ENCODE assay signal across 31 cellular contexts in genomic region chr1:212645563-212646543, GRCh38. TPM values are rescaled to one million over a fixed set of nuclear protein-coding genes. Genes with fewer than 3 reads are reported as not detected.
DNase-seq lines count a peak whose midpoint lies in the region; ATAC-seq, FAIRE-seq and TF ChIP-seq lines count a peak whose summit lies in the region.
"Had no signal": no experiment of that assay in that cellular context is flagged by ENCODE, and none has a peak within 500 bp of the region (broad histone marks: within the 10 kb centered on the region; RNA-seq: fewer than 3 reads in every experiment).

No MANE protein-coding gene starts in this region.

- H3K4me1 ChIP-seq in HepG2 (ENCODE audit: insufficient read depth, low read length) (peaks cover 21% of the 10 kb centered on the region), left lung (no peaks in the 10 kb centered on the region), PC-3 (ENCODE audit: insufficient read depth, low read length) (no peaks in the 10 kb centered on the region)
- H3K4me1 ChIP-seq: esophagus muscularis mucosa, pancreas, SJCRH30, upper lobe of left lung had no signal

- no peak for TF ChIP-seq POLR2A in HepG2 (IDR thresholded peaks at IDR 0.05; ENCODE audit: insufficient read depth in 1 of 2, low read depth in 2 of 2, low read length in 2 of 2)

- no peaks in the 10 kb centered on the region for H3F3A ChIP-seq in PC-3 (ENCODE audit: low read length, unreplicated experiment)

- H2AFZ ChIP-seq in HepG2 (ENCODE audit: low read length) (no peak overlapping the region), PC-3 (ENCODE audit: low read length) (no peak overlapping the region)

- H3K4me1 Mint-ChIP-seq in central memory CD8-positive, alpha-beta T cell, result no peaks in the 10 kb centered on the region
- H3K4me1 Mint-ChIP-seq in activated naive CD8-positive, alpha-beta T cell treated with anti-CD3 and anti-CD28 coated beads, Interleukin-2, amount 50 U/mL, for 24 hours, result no peaks in the 10 kb centered on the region
- H3K4me1 Mint-ChIP-seq: activated CD8-positive, alpha-beta memory T cell treated with anti-CD3 and anti-CD28 coated beads, Interleukin-2, amount 10 ng/mL, durations not matched to agents 7 days and 5 days had no signal

- H3K79me2 ChIP-seq in HepG2 (ENCODE audit: insufficient read depth, low read length) (no peaks in the 10 kb centered on the region), PC-3 (ENCODE audit: low read length) (no peaks in the 10 kb centered on the region)

- peaks cover 0 to 4% of the 10 kb centered on the region in 2 donors for H3K9me3 Mint-ChIP-seq in activated naive CD4-positive, alpha-beta T cell treated with anti-CD3 and anti-CD28 coated beads, Interleukin-2, amount 50 U/mL, for 72 hours
- no peaks in the 10 kb centered on the region for H3K9me3 Mint-ChIP-seq in central memory CD8-positive, alpha-beta T cell
- no peaks in the 10 kb centered on the region for H3K9me3 Mint-ChIP-seq in activated naive CD8-positive, alpha-beta T cell treated with anti-CD3 and anti-CD28 coated beads, Interleukin-2, amount 50 U/mL, for 24 hours
- H3K9me3 Mint-ChIP-seq: nephron had no signal

- H3K36me3 ChIP-seq in HepG2 (replicated peaks in 1 of 2; ENCODE audit: control insufficient read depth in 1 of 2, insufficient read depth in 2 of 2, low read length in 2 of 2), result no peaks in the 10 kb centered on the region
- H3K36me3 ChIP-seq in left lung, result no peaks in the 10 kb centered on the region
- H3K36me3 ChIP-seq in PC-3 (ENCODE audit: low read depth, low read length), result no peaks in the 10 kb centered on the region
- H3K36me3 ChIP-seq: esophagus muscularis mucosa, heart right ventricle, pancreas, SJCRH30, upper lobe of left lung had no signal

- in situ Hi-C loops in HepG2 (cut with HindIII; ENCODE audit: extremely low pct_ligation_motif_present, low pct_unique_long_range_greater_than_20kb), result no loop called here

- no peak for TF ChIP-seq RAD21 in HepG2 (CRISPR knock-in tag; IDR thresholded peaks at IDR 0.05)

- H3K9me3 ChIP-seq in HepG2 (ENCODE audit: low read length), result no peaks in the 10 kb centered on the region
- no peaks in the 10 kb centered on the region for H3K9me3 ChIP-seq in left lung
- no peaks in the 10 kb centered on the region for H3K9me3 ChIP-seq in PC-3 (ENCODE audit: low read length)
- H3K9me3 ChIP-seq: esophagus muscularis mucosa, pancreas, SJCRH30, upper lobe of left lung had no signal

- H3K4me3 ChIP-seq in HepG2 (replicated peaks in 1 of 3; ENCODE audit: insufficient read depth in 1 of 3, low read depth in 2 of 3, low read length in 3 of 3), result no peak overlapping the region
- no peak overlapping the region for H3K4me3 ChIP-seq in left lung
- no peak overlapping the region for H3K4me3 ChIP-seq in PC-3 (ENCODE audit: low read length)
- H3K4me3 ChIP-seq: esophagus muscularis mucosa, heart right ventricle, lung, pancreas, SJCRH30, skin epidermis, upper lobe of left lung had no signal

- H3K36me3 Mint-ChIP-seq in activated naive CD4-positive, alpha-beta T cell treated with anti-CD3 and anti-CD28 coated beads, Interleukin-2, amount 50 U/mL, for 72 hours, result peaks cover 0 to 4% of the 10 kb centered on the region in 2 donors
- no peaks in the 10 kb centered on the region for H3K36me3 Mint-ChIP-seq in central memory CD8-positive, alpha-beta T cell (ENCODE audit: insufficient read depth)
- no peaks in the 10 kb centered on the region for H3K36me3 Mint-ChIP-seq in activated naive CD8-positive, alpha-beta T cell treated with anti-CD3 and anti-CD28 coated beads, Interleukin-2, amount 50 U/mL, for 24 hours (ENCODE audit: low read depth)
- H3K36me3 Mint-ChIP-seq: activated CD8-positive, alpha-beta memory T cell treated with anti-CD3 and anti-CD28 coated beads, Interleukin-2, amount 10 ng/mL, durations not matched to agents 7 days and 5 days had no signal

- POLR2A ChIA-PET in HepG2 (lab: Yijun Ruan, JAX) (no interaction called here), PC-3 (lab: Charles Lee; ENCODE audit: unreplicated experiment) (interaction anchor here (0.6 kb wide), 2 partner anchors 28 to 895 kb away, joined by 3 to 6 read pairs; no protein-coding TSS in a partner anchor)

- H3K27ac ChIP-seq in HepG2 (ENCODE audit: extremely low read length, insufficient read depth, low read length) (no peak overlapping the region), left lung (no peak overlapping the region), PC-3 (ENCODE audit: low read length) (no peak overlapping the region)
- H3K27ac ChIP-seq: esophagus muscularis mucosa, heart right ventricle, pancreas, SJCRH30, skin epidermis, upper lobe of left lung had no signal

- no peak for FAIRE-seq in HepG2 (lab: Jason Lieb, UNC)
- FAIRE-seq: A204.1, H1, pancreas had no signal

- H3K27me3 ChIP-seq in HepG2 (ENCODE audit: control insufficient read depth in 1 of 2, insufficient read depth in 2 of 2, low read length in 2 of 2) (peaks cover 0 to 8% of the 10 kb centered on the region in 2 experiments; a peak in 1 of 5 replicates), left lung (no peaks in the 10 kb centered on the region), PC-3 (ENCODE audit: low read length) (peaks cover 5% of the 10 kb centered on the region; the same call in 1 of the 2 replicates)
- H3K27me3 ChIP-seq: esophagus muscularis mucosa, heart right ventricle, pancreas, SJCRH30, upper lobe of left lung had no signal

- WGBS in HepG2 (ENCODE audit: low lambda C conversion rate), result 33% methylated on average over 13 of the region's 13 CpGs

- H3K4me2 ChIP-seq in HepG2 (ENCODE audit: low read depth, low read length) (0 out of 2 replicates have a peak overlapping the region, but pooled peaks have one; percentile 10), PC-3 (ENCODE audit: low read length) (no peak overlapping the region)

- H3K9me2 ChIP-seq in PC-3 (replicated peaks; ENCODE audit: low read length), result no peaks in the 10 kb centered on the region

- CTCF ChIA-PET in HepG2 (lab: Yijun Ruan, JAX; ENCODE audit: low intra/inter-chr PET ratio, low total read pairs) (no interaction called here), PC-3 (lab: Charles Lee) (no interaction called here)

- TF ChIP-seq EP300 in HepG2 (IDR thresholded peaks at IDR 0.05; ENCODE audit: low read depth in 2 of 2, low read length in 2 of 2) (no peak), HepG2 (CRISPR knock-in tag; IDR thresholded peaks at IDR 0.05; ENCODE audit: borderline replicate concordance) (no peak)

- H3K27me3 Mint-ChIP-seq in central memory CD8-positive, alpha-beta T cell, result peaks cover 19% of the 10 kb centered on the region
- no peaks in the 10 kb centered on the region for H3K27me3 Mint-ChIP-seq in activated naive CD8-positive, alpha-beta T cell treated with anti-CD3 and anti-CD28 coated beads, Interleukin-2, amount 50 U/mL, for 24 hours

- no peak for DNase-seq in activated naive CD4-positive, alpha-beta T cell treated with anti-CD3 and anti-CD28 coated beads, Interleukin-2, amount 50 U/mL, for 72 hours (ENCODE audit: low spot score in 2 of 2)
- DNase-seq in activated naive CD4-positive, alpha-beta T cell treated with anti-CD3 and anti-CD28 coated beads, Interleukin-2, amount 50 U/mL, for 16 hours, result no peak
- DNase-seq in central memory CD8-positive, alpha-beta T cell (ENCODE audit: low spot score in 2 of 2), result no peak
- DNase-seq in HepG2 (ENCODE audit: low spot score) (peak; percentile 18), left lung (no peak), PC-3 (no peak)
- no peak for DNase-seq in activated naive CD8-positive, alpha-beta T cell treated with anti-CD3 and anti-CD28 coated beads, Interleukin-2, amount 50 U/mL, for 24 hours
- DNase-seq: activated CD4-positive, alpha-beta T cell treated with anti-CD3 and anti-CD28 coated beads, Interleukin-2, amount 50 U/mL, for 4 hours; activated CD4-positive, CD25-positive, alpha-beta regulatory T cell; activated gamma-delta T cell treated with Interleukin-2 at 50 U/mL for 16 hours; activated T-cell treated with anti-CD3 and anti-CD28 coated beads, Interleukin-2, amount 50 U/mL, for 4 hours; central memory CD4-positive, alpha-beta T cell; foreskin melanocyte; heart right ventricle; NCI-H1417; NCI-H2029 treated with DMSO at 0.1 percent for 48 hours; NCI-H226; NCI-H774; pancreas; RPMI8226; SJCRH30; stimulated activated naive CD4-positive, alpha-beta T cell had no signal

- intact Hi-C loops in HepG2 (cut with micrococcal nuclease; ENCODE audit: unreplicated experiment) (no loop called here), left lung (cut with DNase I) (no loop called here), PC-3 (cut with micrococcal nuclease) (no loop called here)

- TF ChIP-seq CTCF in HepG2 (CRISPR knock-in tag; IDR thresholded peaks at IDR 0.05) (no peak), left lung (IDR thresholded peaks at IDR 0.05) (no peak), PC-3 (conservative IDR thresholded peaks at IDR 0.05; ENCODE audit: low read depth, low read length) (no peak)

- H3K4me3 Mint-ChIP-seq in central memory CD8-positive, alpha-beta T cell, result no peak overlapping the region
- H3K4me3 Mint-ChIP-seq in activated naive CD8-positive, alpha-beta T cell treated with anti-CD3 and anti-CD28 coated beads, Interleukin-2, amount 50 U/mL, for 24 hours, result no peak overlapping the region
- H3K4me3 Mint-ChIP-seq: activated CD8-positive, alpha-beta memory T cell treated with anti-CD3 and anti-CD28 coated beads, Interleukin-2, amount 10 ng/mL, durations not matched to agents 7 days and 5 days; activated T-cell treated with anti-CD3 and anti-CD28 coated beads, Interleukin-2, amount 50 U/mL, for 4 hours; nephron had no signal

- no peak for ATAC-seq in activated naive CD4-positive, alpha-beta T cell treated with anti-CD3 and anti-CD28 coated beads, Interleukin-2, amount 50 U/mL, for 72 hours
- ATAC-seq in central memory CD8-positive, alpha-beta T cell (replicated peaks; ENCODE audit: extremely low read depth, poor library complexity, severe bottlenecking), result no peak
- peak; percentile 80 for ATAC-seq in HepG2
- ATAC-seq in HG02642 (IDR thresholded peaks at IDR 0.05; ENCODE audit: poor library complexity, unreplicated experiment), result no peak
- no peak for ATAC-seq in left lung
- ATAC-seq in PC-3, result no peak; the same call in 1 of the 2 replicates
- no peak for ATAC-seq in activated naive CD8-positive, alpha-beta T cell treated with anti-CD3 and anti-CD28 coated beads, Interleukin-2, amount 50 U/mL, for 24 hours
- ATAC-seq: activated CD8-positive, alpha-beta memory T cell treated with anti-CD3 and anti-CD28 coated beads, Interleukin-2, amount 10 ng/mL, durations not matched to agents 7 days and 5 days; activated T-cell treated with anti-CD3 and anti-CD28 coated beads, Interleukin-2, amount 50 U/mL, for 4 hours had no signal

- H3K27ac Mint-ChIP-seq in activated naive CD4-positive, alpha-beta T cell treated with anti-CD3 and anti-CD28 coated beads, Interleukin-2, amount 50 U/mL, for 72 hours, result peak overlapping the region; percentile 41 to 65
- peak overlapping the region; percentile 4 for H3K27ac Mint-ChIP-seq in central memory CD8-positive, alpha-beta T cell (ENCODE audit: low read depth)
- no peak overlapping the region for H3K27ac Mint-ChIP-seq in activated naive CD8-positive, alpha-beta T cell treated with anti-CD3 and anti-CD28 coated beads, Interleukin-2, amount 50 U/mL, for 24 hours
- H3K27ac Mint-ChIP-seq: activated CD8-positive, alpha-beta memory T cell treated with anti-CD3 and anti-CD28 coated beads, Interleukin-2, amount 10 ng/mL, durations not matched to agents 7 days and 5 days had no signal

- no peaks in the 10 kb centered on the region for H4K20me1 ChIP-seq in HepG2 (ENCODE audit: insufficient read depth, low read length)
- H4K20me1 ChIP-seq in PC-3 (ENCODE audit: low read length), result no peaks in the 10 kb centered on the region

- H3K9ac ChIP-seq in HepG2 (ENCODE audit: insufficient read depth, low read depth, low read length) (no peak overlapping the region), PC-3 (ENCODE audit: low read length) (no peak overlapping the region)

- BruUV-seq in HepG2 (replicated peaks; lab: Mats Ljungman, UMichigan) (no TSS peak), PC-3 (replicated peaks; lab: Mats Ljungman, UMichigan) (no TSS peak)

RNA-seq across cellular contexts. Expression of gene ATF3, which starts 37.3 kb away (rescaled TPM):
- 10 to 100 TPM; 25.1 to 48.4 TPM for total RNA-seq in activated naive CD4-positive, alpha-beta T cell treated with anti-CD3 and anti-CD28 coated beads, Interleukin-2, amount 50 U/mL, for 72 hours
- 3.6 and 5.0 TPM in 2 replicates for total RNA-seq in HepG2 (2016; rRNA removed; fragmentation: Illumina TruSeq; extraction: Trizol)
- 1.9 and 2.6 TPM in 2 replicates for total RNA-seq in HepG2 (2016; cell fraction: cytosol; rRNA removed; fragmentation: Illumina TruSeq; extraction: Trizol; ENCODE audit: low read depth)
- total RNA-seq in HepG2 (2016; cell fraction: insoluble cytoplasmic fraction; rRNA removed; fragmentation: Illumina TruSeq; extraction: Trizol), result 3.0 and 5.9 TPM in 2 replicates
- total RNA-seq in HepG2 (2016; cell fraction: membrane; rRNA removed; fragmentation: Illumina TruSeq; extraction: Trizol), result 3.1 and 3.3 TPM in 2 replicates
- total RNA-seq in HepG2 (2016; cell fraction: nucleus; rRNA removed; fragmentation: Illumina TruSeq; extraction: Trizol), result 8.8 and 10.0 TPM in 2 replicates
- 13.0 and 16.4 TPM in 2 replicates for polyA plus RNA-seq in HepG2 (2011; rRNA removed)
- 8.2 and 12.1 TPM in 2 replicates for polyA plus RNA-seq in HepG2 (2011; cell fraction: cytosol; rRNA removed)
- 25.9 and 26.8 TPM in 2 replicates for polyA plus RNA-seq in HepG2 (2011; cell fraction: nucleus; rRNA removed)
- polyA plus RNA-seq in HepG2 (2012), result 11.7 and 51.2 TPM in 2 replicates
- polyA plus RNA-seq in HepG2 (2016; cell fraction: cytosol; fragmentation: Illumina TruSeq; extraction: Trizol; ENCODE audit: low read depth), result 1.0 and 1.1 TPM in 2 replicates
- 4.8 and 6.8 TPM in 2 replicates for polyA plus RNA-seq in HepG2 (2016; cell fraction: insoluble cytoplasmic fraction; fragmentation: Illumina TruSeq; extraction: Trizol; ENCODE audit: low read depth)
- polyA plus RNA-seq in HepG2 (2016; cell fraction: membrane; fragmentation: Illumina TruSeq; extraction: Trizol; ENCODE audit: low read depth), result 1.8 and 2.5 TPM in 2 replicates
- polyA plus RNA-seq in HepG2 (2016; cell fraction: nucleus; fragmentation: Illumina TruSeq; extraction: Trizol; ENCODE audit: insufficient read depth, low read depth), result 13.0 and 17.6 TPM in 2 replicates
- polyA minus RNA-seq in HepG2 (2011; rRNA and poly(A)+ RNA removed; ENCODE audit: low replicate concordance), result 17.2 and 17.6 TPM in 2 replicates
- 5.8 and 9.3 TPM in 2 replicates for polyA minus RNA-seq in HepG2 (2011; cell fraction: cytosol; rRNA and poly(A)+ RNA removed)
- 30.1 and 52.5 TPM in 2 replicates for polyA minus RNA-seq in HepG2 (2011; cell fraction: nucleus; rRNA and poly(A)+ RNA removed)
- total RNA-seq in left lung, result 10 to 100 TPM; 14.0 to 57.7 TPM
- 275 and 335 TPM in 2 replicates for total RNA-seq in PC-3 (2014; rRNA removed)

RNA-seq across cellular contexts. Expression of gene BATF3, which starts 53.8 kb away (rescaled TPM):
- 10 to 100 TPM; 14.0 to 31.4 TPM for total RNA-seq in activated naive CD4-positive, alpha-beta T cell treated with anti-CD3 and anti-CD28 coated beads, Interleukin-2, amount 50 U/mL, for 72 hours
- not detected in 2 replicates for total RNA-seq in HepG2 (2016; rRNA removed; fragmentation: Illumina TruSeq; extraction: Trizol)
- not detected in 2 replicates for total RNA-seq in HepG2 (2016; cell fraction: cytosol; rRNA removed; fragmentation: Illumina TruSeq; extraction: Trizol; ENCODE audit: low read depth)
- total RNA-seq in HepG2 (2016; cell fraction: insoluble cytoplasmic fraction; rRNA removed; fragmentation: Illumina TruSeq; extraction: Trizol), result not detected in 2 replicates
- total RNA-seq in HepG2 (2016; cell fraction: membrane; rRNA removed; fragmentation: Illumina TruSeq; extraction: Trizol), result not detected in 2 replicates
- not detected in 2 replicates for total RNA-seq in HepG2 (2016; cell fraction: nucleus; rRNA removed; fragmentation: Illumina TruSeq; extraction: Trizol)
- polyA plus RNA-seq in HepG2 (2011; rRNA removed), result 0.13 and 0.40 TPM in 2 replicates
- polyA plus RNA-seq in HepG2 (2011; cell fraction: cytosol; rRNA removed), result 0.23 and 0.35 TPM in 2 replicates
- 0.10 TPM in 1 of 2 replicates, not detected in the other for polyA plus RNA-seq in HepG2 (2011; cell fraction: nucleus; rRNA removed)
- 0.47 TPM in 1 of 2 replicates, not detected in the other for polyA plus RNA-seq in HepG2 (2012)
- polyA plus RNA-seq in HepG2 (2016; cell fraction: cytosol; fragmentation: Illumina TruSeq; extraction: Trizol; ENCODE audit: low read depth), result 0.18 and 0.19 TPM in 2 replicates
- not detected in 2 replicates for polyA plus RNA-seq in HepG2 (2016; cell fraction: insoluble cytoplasmic fraction; fragmentation: Illumina TruSeq; extraction: Trizol; ENCODE audit: low read depth)
- 0.34 TPM in 1 of 2 replicates, not detected in the other for polyA plus RNA-seq in HepG2 (2016; cell fraction: membrane; fragmentation: Illumina TruSeq; extraction: Trizol; ENCODE audit: low read depth)
- not detected in 2 replicates for polyA plus RNA-seq in HepG2 (2016; cell fraction: nucleus; fragmentation: Illumina TruSeq; extraction: Trizol; ENCODE audit: insufficient read depth, low read depth)
- polyA minus RNA-seq in HepG2 (2011; rRNA and poly(A)+ RNA removed; ENCODE audit: low replicate concordance), result 0.26 TPM in 1 of 2 replicates, not detected in the other
- polyA minus RNA-seq in HepG2 (2011; cell fraction: cytosol; rRNA and poly(A)+ RNA removed), result not detected in 2 replicates
- not detected in 2 replicates for polyA minus RNA-seq in HepG2 (2011; cell fraction: nucleus; rRNA and poly(A)+ RNA removed)
- 1 to 10 TPM; 6.4 to 9.0 TPM for total RNA-seq in left lung
- total RNA-seq in PC-3 (2014; rRNA removed), result 4.3 and 5.5 TPM in 2 replicates
